8 cellular contexts compared by ENCODE assay signal in the genomic region with DNA sequence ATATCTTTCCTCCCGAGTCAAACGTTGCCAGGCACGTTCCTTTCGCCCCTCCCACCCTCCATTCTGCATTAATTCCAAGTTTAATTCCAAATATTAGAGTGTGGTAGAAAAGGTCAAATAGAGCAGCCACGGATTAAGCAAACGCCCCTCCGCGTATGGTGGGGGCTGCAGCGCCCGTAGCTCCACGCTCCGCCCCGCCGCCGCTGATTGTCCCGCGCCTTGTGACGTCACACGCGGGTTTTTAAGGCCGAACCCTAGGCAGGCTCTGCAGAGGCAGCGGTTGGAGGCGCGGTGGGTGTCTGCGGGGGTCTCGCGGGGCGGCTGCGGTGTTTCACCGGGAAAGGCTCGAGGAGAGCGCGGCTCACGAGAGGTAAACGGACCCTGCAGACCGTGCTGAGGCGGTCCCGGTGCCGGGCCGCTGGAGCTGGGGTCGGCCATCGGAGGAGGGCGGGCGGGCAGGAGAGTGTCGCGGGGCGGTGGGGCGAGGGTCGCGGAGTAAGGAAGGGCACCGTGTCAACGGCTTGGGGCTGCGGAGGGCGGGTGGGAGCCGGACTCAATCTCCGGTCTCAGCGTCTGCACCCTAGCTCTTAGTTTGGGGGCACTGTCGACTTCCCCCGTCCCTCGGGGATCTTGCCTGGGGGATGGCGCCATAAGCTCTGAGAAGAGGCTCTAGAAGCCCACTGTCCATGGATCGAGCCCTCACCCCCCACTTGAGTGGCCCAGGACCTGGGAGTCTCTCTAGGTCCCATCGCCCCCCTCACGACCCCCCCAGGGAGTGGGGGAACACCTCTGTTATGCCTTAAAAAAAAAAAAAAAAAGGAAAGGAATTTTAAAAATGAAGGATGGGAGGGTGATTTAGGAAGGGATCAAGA. TPM values are rescaled to one million over a fixed set of nuclear protein-coding genes. Genes with fewer than 3 reads are reported as not detected.
A peak's percentile ranks its signal among the peaks of the same experiment; 100 is the strongest.
DNase-seq lines count a peak whose midpoint lies in the region; ATAC-seq and TF ChIP-seq lines count a peak whose summit lies in the region.

ARL4D (plus strand) TSS at position 270 of the 872 bp plus-strand sequence. CDS start 740 bp downstream, outside the sequence.

- H3K4me1 ChIP-seq in ectodermal cell (ENCODE audit: control insufficient read depth, insufficient read depth, low read length) (peaks cover 22% of the 10 kb centered on the region), lung (ENCODE audit: control insufficient read depth in 2 of 2, insufficient read depth in 2 of 2, low read length in 2 of 2) (peaks cover 0 to 11% of the 10 kb centered on the region in 2 donors)

- DNase-seq in COLO668 (lab: John Stamatoyannopoulos, UW; ENCODE audit: unreplicated experiment) (peak; percentile 6), NCI-H82 (lab: John Stamatoyannopoulos, UW) (peak; percentile 97), lung (ENCODE audit: low spot score) (peak; percentile 81)
- peak; percentile 66 to 76 for DNase-seq in activated CD8-positive, alpha-beta memory T cell treated with anti-CD3 and anti-CD28 coated beads for 1 hour (ENCODE audit: extremely low read depth in 1 of 2, low read depth in 1 of 2)
- DNase-seq in stimulated activated CD4-positive, alpha-beta T cell treated with anti-CD3 and anti-CD28 coated beads, TNF-alpha, amount 100 ng/mL, for 1 hour (ENCODE audit: low read depth in 3 of 3, low spot score in 1 of 3) = peak; percentile 48 to 73 (median 61)

- no peak within 1 kb of the TSS for H3K27ac ChIP-seq in ectodermal cell (ENCODE audit: insufficient read depth, low read depth, low read length, poor library complexity, severe bottlenecking)
- H3K27ac ChIP-seq in lung (ENCODE audit: low read depth in 1 of 2, low read length in 1 of 2) = peak within 1 kb of the TSS; percentile 50 to 88

- H3K9me3 ChIP-seq in ectodermal cell (ENCODE audit: control insufficient read depth, low read length) (no peaks in the 10 kb centered on the region), lung (ENCODE audit: control insufficient read depth in 2 of 2, insufficient read depth in 1 of 2, low read length in 1 of 2) (no peaks in the 10 kb centered on the region)

- H3K36me3 ChIP-seq in ectodermal cell (ENCODE audit: control insufficient read depth, insufficient read depth, low read length) (no peaks in the 10 kb centered on the region), lung (ENCODE audit: control insufficient read depth in 2 of 2, insufficient read depth in 2 of 2, low read length in 2 of 2) (no peaks in the 10 kb centered on the region)

- H3K27me3 ChIP-seq in ectodermal cell (ENCODE audit: control insufficient read depth, insufficient read depth, low read length, poor library complexity, severe bottlenecking) (no peaks in the 10 kb centered on the region), lung (ENCODE audit: control insufficient read depth, insufficient read depth) (no peaks in the 10 kb centered on the region)

- peak within 1 kb of the TSS; percentile 58 for H3K4me3 ChIP-seq in ectodermal cell (ENCODE audit: insufficient read depth, low read depth, low read length)
- peak within 1 kb of the TSS; percentile 80 for H3K4me3 ChIP-seq in lung

- ATAC-seq in HG02885 (IDR thresholded peaks at IDR 0.05; ENCODE audit: poor library complexity, unreplicated experiment) = peak; percentile 58
- peak; percentile 68 for ATAC-seq in lung (ENCODE audit: insufficient read depth, low FRiP score)
- no peak for ATAC-seq in HG03520 (IDR thresholded peaks at IDR 0.05; ENCODE audit: unreplicated experiment)

- no peak for TF ChIP-seq CTCF in lung (IDR thresholded peaks at IDR 0.05; ENCODE audit: control extremely low read depth, extremely low read depth)

- WGBS in ectodermal cell, 2 experiments = 1 to 2% methylated on average over 59 to 61 of the region's 64 CpGs
- WGBS in lung, 2 donors = 1% methylated on average over 59 to 64 of the region's 64 CpGs

RNA-seq across cellular contexts. Expression of gene ARL4D, which starts in this region (rescaled TPM):
- polyA plus RNA-seq in ectodermal cell (2013, experiment 1 of 4) = 11.1 TPM
- 12.0 TPM for polyA plus RNA-seq in ectodermal cell (2013, experiment 2 of 4)
- 13.9 TPM for polyA plus RNA-seq in ectodermal cell (2013, experiment 3 of 4)
- polyA plus RNA-seq in ectodermal cell (2013, experiment 4 of 4) = 12.9 TPM
- 10 to 100 TPM; 10.3 to 16.6 TPM for total RNA-seq in lung
- polyA plus RNA-seq in lung = 10 to 100 TPM; 16.2 to 37.8 TPM

Comparison
In these comparisons a context has a peak if more than half of its experiments do, and no peak if none do; other contexts are left out.
1. DNase-seq: peak in every context shown above with its lines; median percentile 97 in NCI-H82; 81 in lung; 71 in activated CD8-positive, alpha-beta memory T cell treated with anti-CD3 and anti-CD28 coated beads for 1 hour; 61 in stimulated activated CD4-positive, alpha-beta T cell treated with anti-CD3 and anti-CD28 coated beads, TNF-alpha, amount 100 ng/mL, for 1 hour; 6 in COLO668.